Comparison of ENCODE assay signal across 8 cellular contexts in genomic region chr10:91632671-91633550, GRCh38. TPM values are rescaled to one million over a fixed set of nuclear protein-coding genes. Genes with fewer than 3 reads are reported as not detected.
DNase-seq lines count a peak whose midpoint lies in the region; ATAC-seq and TF ChIP-seq lines count a peak whose summit lies in the region.

Gene PPP1R3C (minus strand): TSS chr10:91633071. CDS start chr10:91632969, 102 bp downstream.

- intact Hi-C loops in left cardiac atrium (cut with DNase I) = loop anchor here (2.0 to 5.0 kb wide), 4 partner anchors 41 to 81 kb away; no protein-coding TSS in a partner anchor
- intact Hi-C loops in ovary (cut with DNase I) = loop anchor here (5.0 to 10.0 kb wide), 6 partner anchors 78 to 248 kb away; no protein-coding TSS in a partner anchor

- peak; percentile 16 to 41 (median 31) for TF ChIP-seq CTCF in ovary (IDR thresholded peaks at IDR 0.05)

- TF ChIP-seq POLR2A in ovary (IDR thresholded peaks at IDR 0.05) = peak; percentile 70

- H3K36me3 ChIP-seq in SJSA1 (peaks cover 31% of the 10 kb centered on the region), ovary (no peaks in the 10 kb centered on the region), urinary bladder (ENCODE audit: insufficient read depth) (no peaks in the 10 kb centered on the region)

- H3K4me1 ChIP-seq in SJSA1 (replicated peaks) = peaks cover 6% of the 10 kb centered on the region
- peaks cover 3% of the 10 kb centered on the region for H3K4me1 ChIP-seq in ovary (ENCODE audit: insufficient read depth)
- H3K4me1 ChIP-seq in urinary bladder (ENCODE audit: insufficient read depth) = no peaks in the 10 kb centered on the region

- H3K4me3 ChIP-seq in SJSA1 (peak within 1 kb of the TSS; percentile 47), ovary (peak within 1 kb of the TSS; percentile 67), urinary bladder (ENCODE audit: low read depth, low read length) (peak within 1 kb of the TSS; percentile 52)

- ATAC-seq in GM19452 (IDR thresholded peaks at IDR 0.05; ENCODE audit: unreplicated experiment) = peak; percentile 72
- ATAC-seq in left cardiac atrium = peak; percentile 94 to 96

- H3K27me3 ChIP-seq in SJSA1 (replicated peaks) (no peaks in the 10 kb centered on the region), ovary (no peaks in the 10 kb centered on the region)

- H3K27ac ChIP-seq in SJSA1 (peak within 1 kb of the TSS; percentile 16), ovary (peak within 1 kb of the TSS; percentile 61 to 71), urinary bladder (ENCODE audit: low read depth) (peak within 1 kb of the TSS; percentile 67)

- TF ChIP-seq EP300 in ovary (IDR thresholded peaks at IDR 0.05) = no peak

- DNase-seq in C1 segment of cervical spinal cord (lab: John Stamatoyannopoulos, UW) = peak; percentile 41 to 93 (median 87)
- DNase-seq in HT1080 (ENCODE audit: low read depth) = peak; percentile 80
- peak; percentile 92 to 93 for DNase-seq in SJSA1 (ENCODE audit: low read depth in 1 of 2, low spot score in 2 of 2)
- DNase-seq in anterior cingulate cortex (lab: John Stamatoyannopoulos, UW) = peak; percentile 63 to 95 (median 90)
- DNase-seq in left cardiac atrium = peak; percentile 94
- DNase-seq in ovary = peak; percentile 86 to 89 (median 88)

- H3K9me3 ChIP-seq in SJSA1 (replicated peaks) (no peaks in the 10 kb centered on the region), ovary (peaks cover 0 to 5% of the 10 kb centered on the region in 2 donors)

- WGBS in ovary, 3 donors = 0 to 1% (median 0%) methylated on average over 41 to 61 of the region's 61 CpGs
- 1% methylated on average over 61 of the region's 61 CpGs for WGBS in urinary bladder

RNA-seq across cellular contexts. Expression of gene PPP1R3C, which starts in this region (rescaled TPM):
- 2.7 and 3.1 TPM in 2 replicates for total RNA-seq in HT1080 (2014; rRNA removed; shearing (Covaris generic))
- polyA plus RNA-seq in HT1080 (2015; cell fraction: cytosol; rRNA removed) = 1.3 and 1.8 TPM in 2 replicates
- 1.2 and 1.9 TPM in 2 replicates for polyA plus RNA-seq in HT1080 (2015; cell fraction: nucleus; rRNA removed)
- total RNA-seq in SJSA1 (2014; rRNA removed; shearing (Covaris generic)) = 7.8 and 13.4 TPM in 2 replicates
- total RNA-seq in left cardiac atrium (100 to 1,000 TPM; 173 to 184 TPM), ovary (10 to 100 TPM in 5 of 7 donors, 1 to 10 TPM in 2; 2.9 to 37.3 (median 16.7) TPM), urinary bladder (129 TPM)
- polyA plus RNA-seq in ovary (10 to 100 TPM in 1 of 2 donors, 1 to 10 TPM in 1; 5.7 to 42.3 TPM), urinary bladder (24.5 TPM)

Comparison
In these comparisons a context has a peak if more than half of its experiments do, and no peak if none do; other contexts are left out.
1. Peak in every context shown above with its lines: DNase-seq, ATAC-seq, H3K4me3 ChIP-seq and H3K27ac ChIP-seq.
2. H3K27ac ChIP-seq: peak in every context shown above with its lines; median percentile 67 in urinary bladder; 66 in ovary; 16 in SJSA1.